1 cellular context compared by ENCODE assay signal in genomic region chr18:3089579-3089978, GRCh38.
TF ChIP-seq lines count a peak whose summit lies in the region.

No MANE protein-coding gene starts in this region.

TF ChIP-seq in HEK293, 187 proteins besides CTCF, POLR2A, EP300 and RAD21 (continued from another document):
- TF ChIP-seq ZNF692 (tag by site-specific recombination; IDR thresholded peaks at IDR 0.05) (0 out of 2 replicates have a peak, but pooled peaks have one; percentile 28), FEZF1 (tag by site-specific recombination; IDR thresholded peaks at IDR 0.05) (peak; percentile 66), ZNF398 (tag by site-specific recombination; IDR thresholded peaks at IDR 0.05) (0 out of 2 replicates have a peak, but pooled peaks have one; percentile 9), GLIS2 (tag by site-specific recombination; IDR thresholded peaks at IDR 0.05) (no peak), ZNF843 (tag by site-specific recombination; IDR thresholded peaks at IDR 0.05) (peak; percentile 70), ZSCAN30 (tag by site-specific recombination; IDR thresholded peaks at IDR 0.05) (peak; percentile 41; the same call in 1 of the 2 replicates), ZNF335 (tag by site-specific recombination; conservative IDR thresholded peaks at IDR 0.05) (peak; percentile 65), IKZF3 (tag by site-specific recombination; IDR thresholded peaks at IDR 0.05) (0 out of 2 replicates have a peak, but pooled peaks have one; percentile 25), ZBTB44 (tag by site-specific recombination; IDR thresholded peaks at IDR 0.05) (0 out of 2 replicates have a peak, but pooled peaks have one; percentile 28), ZNF366 (tag by site-specific recombination; conservative IDR thresholded peaks at IDR 0.05) (no peak), ZSCAN4 (tag by site-specific recombination; IDR thresholded peaks at IDR 0.05) (no peak)
TF ChIP-seq in HEK293: peak in this region for 9.
